In the genomic region with DNA sequence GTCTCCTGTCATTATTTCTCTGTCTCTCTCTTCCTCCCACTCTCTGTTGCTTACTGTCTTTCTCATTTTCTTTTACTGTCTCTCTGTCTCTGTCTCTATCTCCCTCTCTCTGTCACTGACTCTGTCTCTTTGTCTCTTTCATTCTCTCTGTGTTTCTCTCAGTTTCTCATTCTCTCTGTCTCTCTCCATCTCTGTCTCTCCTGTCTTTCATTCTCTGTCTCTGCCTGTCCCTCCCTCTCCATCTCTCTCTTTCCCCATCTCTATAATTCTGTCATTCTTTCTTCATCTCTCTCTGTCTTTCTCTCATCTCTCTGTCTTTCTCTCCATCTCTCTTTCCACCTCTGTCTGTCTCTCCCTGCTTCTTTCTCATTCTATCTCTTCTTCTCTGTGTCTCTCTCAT, we compare ENCODE assay signal across 1 cellular context.
A peak's percentile ranks its signal among the peaks of the same experiment; 100 is the strongest.
TF ChIP-seq lines count a peak whose summit lies in the region.

No MANE protein-coding gene starts in this region.

TF ChIP-seq in K562, 482 proteins besides CTCF, POLR2A, EP300 and RAD21 (continued from another document and continues in another):
- TF ChIP-seq, protein P1, sequence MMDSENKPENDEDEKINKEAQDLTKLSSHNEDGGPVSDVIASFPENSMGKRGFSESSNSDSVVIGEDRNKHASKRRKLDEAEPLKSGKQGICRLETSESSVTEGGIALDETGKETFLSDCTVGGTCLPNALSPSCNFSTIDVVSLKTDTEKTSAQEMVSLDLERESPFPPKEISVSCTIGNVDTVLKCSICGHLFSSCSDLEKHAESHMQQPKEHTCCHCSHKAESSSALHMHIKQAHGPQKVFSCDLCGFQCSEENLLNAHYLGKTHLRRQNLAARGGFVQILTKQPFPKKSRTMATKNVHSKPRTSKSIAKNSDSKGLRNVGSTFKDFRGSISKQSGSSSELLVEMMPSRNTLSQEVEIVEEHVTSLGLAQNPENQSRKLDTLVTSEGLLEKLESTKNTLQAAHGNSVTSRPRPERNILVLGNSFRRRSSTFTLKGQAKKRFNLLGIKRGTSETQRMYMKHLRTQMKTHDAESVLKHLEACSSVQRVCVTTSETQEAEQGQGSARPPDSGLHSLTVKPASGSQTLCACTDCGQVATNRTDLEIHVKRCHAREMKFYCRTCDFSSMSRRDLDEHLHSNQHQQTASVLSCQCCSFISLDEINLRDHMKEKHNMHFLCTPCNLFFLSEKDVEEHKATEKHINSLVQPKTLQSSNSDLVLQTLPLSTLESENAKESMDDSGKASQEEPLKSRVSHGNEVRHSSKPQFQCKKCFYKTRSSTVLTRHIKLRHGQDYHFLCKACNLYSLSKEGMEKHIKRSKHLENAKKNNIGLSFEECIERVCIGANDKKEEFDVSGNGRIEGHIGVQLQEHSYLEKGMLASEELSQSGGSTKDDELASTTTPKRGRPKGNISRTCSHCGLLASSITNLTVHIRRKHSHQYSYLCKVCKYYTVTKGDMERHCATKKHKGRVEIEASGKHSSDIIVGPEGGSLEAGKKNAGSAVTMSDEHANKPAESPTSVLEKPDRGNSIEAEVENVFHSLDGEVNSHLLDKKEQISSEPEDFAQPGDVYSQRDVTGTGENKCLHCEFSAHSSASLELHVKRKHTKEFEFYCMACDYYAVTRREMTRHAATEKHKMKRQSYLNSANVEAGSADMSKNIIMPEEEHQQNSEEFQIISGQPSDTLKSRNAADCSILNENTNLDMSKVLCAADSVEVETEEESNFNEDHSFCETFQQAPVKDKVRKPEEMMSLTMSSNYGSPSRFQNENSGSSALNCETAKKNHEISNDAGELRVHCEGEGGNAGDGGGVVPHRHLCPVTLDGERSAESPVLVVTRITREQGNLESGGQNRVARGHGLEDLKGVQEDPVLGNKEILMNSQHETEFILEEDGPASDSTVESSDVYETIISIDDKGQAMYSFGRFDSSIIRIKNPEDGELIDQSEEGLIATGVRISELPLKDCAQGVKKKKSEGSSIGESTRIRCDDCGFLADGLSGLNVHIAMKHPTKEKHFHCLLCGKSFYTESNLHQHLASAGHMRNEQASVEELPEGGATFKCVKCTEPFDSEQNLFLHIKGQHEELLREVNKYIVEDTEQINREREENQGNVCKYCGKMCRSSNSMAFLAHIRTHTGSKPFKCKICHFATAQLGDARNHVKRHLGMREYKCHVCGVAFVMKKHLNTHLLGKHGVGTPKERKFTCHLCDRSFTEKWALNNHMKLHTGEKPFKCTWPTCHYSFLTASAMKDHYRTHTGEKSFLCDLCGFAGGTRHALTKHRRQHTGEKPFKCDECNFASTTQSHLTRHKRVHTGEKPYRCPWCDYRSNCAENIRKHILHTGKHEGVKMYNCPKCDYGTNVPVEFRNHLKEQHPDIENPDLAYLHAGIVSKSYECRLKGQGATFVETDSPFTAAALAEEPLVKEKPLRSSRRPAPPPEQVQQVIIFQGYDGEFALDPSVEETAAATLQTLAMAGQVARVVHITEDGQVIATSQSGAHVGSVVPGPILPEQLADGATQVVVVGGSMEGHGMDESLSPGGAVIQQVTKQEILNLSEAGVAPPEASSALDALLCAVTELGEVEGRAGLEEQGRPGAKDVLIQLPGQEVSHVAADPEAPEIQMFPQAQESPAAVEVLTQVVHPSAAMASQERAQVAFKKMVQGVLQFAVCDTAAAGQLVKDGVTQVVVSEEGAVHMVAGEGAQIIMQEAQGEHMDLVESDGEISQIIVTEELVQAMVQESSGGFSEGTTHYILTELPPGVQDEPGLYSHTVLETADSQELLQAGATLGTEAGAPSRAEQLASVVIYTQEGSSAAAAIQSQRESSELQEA (IDR thresholded peaks at IDR 0.05; ENCODE audit: low read depth) = no peak; the same call in 1 of the 2 replicates
- no peak for TF ChIP-seq RBM22 (IDR thresholded peaks at IDR 0.05; ENCODE audit: low read depth, low read length, poor library complexity, severe bottlenecking)
- no peak for TF ChIP-seq ZFX (CRISPR knock-in tag; IDR thresholded peaks at IDR 0.05)
- TF ChIP-seq, protein P2, sequence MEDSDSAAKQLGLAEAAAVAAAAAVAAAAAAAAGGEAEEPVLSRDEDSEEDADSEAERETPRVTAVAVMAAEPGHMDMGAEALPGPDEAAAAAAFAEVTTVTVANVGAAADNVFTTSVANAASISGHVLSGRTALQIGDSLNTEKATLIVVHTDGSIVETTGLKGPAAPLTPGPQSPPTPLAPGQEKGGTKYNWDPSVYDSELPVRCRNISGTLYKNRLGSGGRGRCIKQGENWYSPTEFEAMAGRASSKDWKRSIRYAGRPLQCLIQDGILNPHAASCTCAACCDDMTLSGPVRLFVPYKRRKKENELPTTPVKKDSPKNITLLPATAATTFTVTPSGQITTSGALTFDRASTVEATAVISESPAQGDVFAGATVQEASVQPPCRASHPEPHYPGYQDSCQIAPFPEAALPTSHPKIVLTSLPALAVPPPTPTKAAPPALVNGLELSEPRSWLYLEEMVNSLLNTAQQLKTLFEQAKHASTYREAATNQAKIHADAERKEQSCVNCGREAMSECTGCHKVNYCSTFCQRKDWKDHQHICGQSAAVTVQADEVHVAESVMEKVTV (CRISPR knock-in tag; IDR thresholded peaks at IDR 0.05) = no peak
- TF ChIP-seq, protein P3, sequence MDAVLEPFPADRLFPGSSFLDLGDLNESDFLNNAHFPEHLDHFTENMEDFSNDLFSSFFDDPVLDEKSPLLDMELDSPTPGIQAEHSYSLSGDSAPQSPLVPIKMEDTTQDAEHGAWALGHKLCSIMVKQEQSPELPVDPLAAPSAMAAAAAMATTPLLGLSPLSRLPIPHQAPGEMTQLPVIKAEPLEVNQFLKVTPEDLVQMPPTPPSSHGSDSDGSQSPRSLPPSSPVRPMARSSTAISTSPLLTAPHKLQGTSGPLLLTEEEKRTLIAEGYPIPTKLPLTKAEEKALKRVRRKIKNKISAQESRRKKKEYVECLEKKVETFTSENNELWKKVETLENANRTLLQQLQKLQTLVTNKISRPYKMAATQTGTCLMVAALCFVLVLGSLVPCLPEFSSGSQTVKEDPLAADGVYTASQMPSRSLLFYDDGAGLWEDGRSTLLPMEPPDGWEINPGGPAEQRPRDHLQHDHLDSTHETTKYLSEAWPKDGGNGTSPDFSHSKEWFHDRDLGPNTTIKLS (IDR thresholded peaks at IDR 0.05; ENCODE audit: borderline replicate concordance, low read depth) = no peak
- TF ChIP-seq, protein P4, sequence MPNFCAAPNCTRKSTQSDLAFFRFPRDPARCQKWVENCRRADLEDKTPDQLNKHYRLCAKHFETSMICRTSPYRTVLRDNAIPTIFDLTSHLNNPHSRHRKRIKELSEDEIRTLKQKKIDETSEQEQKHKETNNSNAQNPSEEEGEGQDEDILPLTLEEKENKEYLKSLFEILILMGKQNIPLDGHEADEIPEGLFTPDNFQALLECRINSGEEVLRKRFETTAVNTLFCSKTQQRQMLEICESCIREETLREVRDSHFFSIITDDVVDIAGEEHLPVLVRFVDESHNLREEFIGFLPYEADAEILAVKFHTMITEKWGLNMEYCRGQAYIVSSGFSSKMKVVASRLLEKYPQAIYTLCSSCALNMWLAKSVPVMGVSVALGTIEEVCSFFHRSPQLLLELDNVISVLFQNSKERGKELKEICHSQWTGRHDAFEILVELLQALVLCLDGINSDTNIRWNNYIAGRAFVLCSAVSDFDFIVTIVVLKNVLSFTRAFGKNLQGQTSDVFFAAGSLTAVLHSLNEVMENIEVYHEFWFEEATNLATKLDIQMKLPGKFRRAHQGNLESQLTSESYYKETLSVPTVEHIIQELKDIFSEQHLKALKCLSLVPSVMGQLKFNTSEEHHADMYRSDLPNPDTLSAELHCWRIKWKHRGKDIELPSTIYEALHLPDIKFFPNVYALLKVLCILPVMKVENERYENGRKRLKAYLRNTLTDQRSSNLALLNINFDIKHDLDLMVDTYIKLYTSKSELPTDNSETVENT (CRISPR knock-in tag; IDR thresholded peaks at IDR 0.05) = no peak
- TF ChIP-seq, protein P5, sequence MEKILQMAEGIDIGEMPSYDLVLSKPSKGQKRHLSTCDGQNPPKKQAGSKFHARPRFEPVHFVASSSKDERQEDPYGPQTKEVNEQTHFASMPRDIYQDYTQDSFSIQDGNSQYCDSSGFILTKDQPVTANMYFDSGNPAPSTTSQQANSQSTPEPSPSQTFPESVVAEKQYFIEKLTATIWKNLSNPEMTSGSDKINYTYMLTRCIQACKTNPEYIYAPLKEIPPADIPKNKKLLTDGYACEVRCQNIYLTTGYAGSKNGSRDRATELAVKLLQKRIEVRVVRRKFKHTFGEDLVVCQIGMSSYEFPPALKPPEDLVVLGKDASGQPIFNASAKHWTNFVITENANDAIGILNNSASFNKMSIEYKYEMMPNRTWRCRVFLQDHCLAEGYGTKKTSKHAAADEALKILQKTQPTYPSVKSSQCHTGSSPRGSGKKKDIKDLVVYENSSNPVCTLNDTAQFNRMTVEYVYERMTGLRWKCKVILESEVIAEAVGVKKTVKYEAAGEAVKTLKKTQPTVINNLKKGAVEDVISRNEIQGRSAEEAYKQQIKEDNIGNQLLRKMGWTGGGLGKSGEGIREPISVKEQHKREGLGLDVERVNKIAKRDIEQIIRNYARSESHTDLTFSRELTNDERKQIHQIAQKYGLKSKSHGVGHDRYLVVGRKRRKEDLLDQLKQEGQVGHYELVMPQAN (IDR thresholded peaks at IDR 0.05; ENCODE audit: borderline replicate concordance) = peak; percentile 57; the same call in 1 of the 2 replicates
- TF ChIP-seq CBFA2T3 (IDR thresholded peaks at IDR 0.05) = no peak
- TF ChIP-seq NFATC3 (IDR thresholded peaks at IDR 0.05) = no peak
- no peak for TF ChIP-seq PHB (CRISPR knock-in tag; IDR thresholded peaks at IDR 0.05)
- no peak for TF ChIP-seq NUFIP1 (IDR thresholded peaks at IDR 0.05; ENCODE audit: partially characterized antibody)
- TF ChIP-seq ELF4 (CRISPR knock-in tag; IDR thresholded peaks at IDR 0.05) = peak; percentile 93
- TF ChIP-seq CHCHD3 (CRISPR knock-in tag; IDR thresholded peaks at IDR 0.05) = no peak
- 0 out of 4 replicates have a peak, but pooled peaks of 1 of the 2 experiments have one; percentile 59 for TF ChIP-seq ARNT (IDR thresholded peaks at IDR 0.05)
- TF ChIP-seq, protein P6, sequence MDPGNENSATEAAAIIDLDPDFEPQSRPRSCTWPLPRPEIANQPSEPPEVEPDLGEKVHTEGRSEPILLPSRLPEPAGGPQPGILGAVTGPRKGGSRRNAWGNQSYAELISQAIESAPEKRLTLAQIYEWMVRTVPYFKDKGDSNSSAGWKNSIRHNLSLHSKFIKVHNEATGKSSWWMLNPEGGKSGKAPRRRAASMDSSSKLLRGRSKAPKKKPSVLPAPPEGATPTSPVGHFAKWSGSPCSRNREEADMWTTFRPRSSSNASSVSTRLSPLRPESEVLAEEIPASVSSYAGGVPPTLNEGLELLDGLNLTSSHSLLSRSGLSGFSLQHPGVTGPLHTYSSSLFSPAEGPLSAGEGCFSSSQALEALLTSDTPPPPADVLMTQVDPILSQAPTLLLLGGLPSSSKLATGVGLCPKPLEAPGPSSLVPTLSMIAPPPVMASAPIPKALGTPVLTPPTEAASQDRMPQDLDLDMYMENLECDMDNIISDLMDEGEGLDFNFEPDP (CRISPR knock-in tag; IDR thresholded peaks at IDR 0.05) = no peak
- no peak for TF ChIP-seq ZNF224 (CRISPR knock-in tag; IDR thresholded peaks at IDR 0.05)
- no peak for TF ChIP-seq NFYB (IDR thresholded peaks at IDR 0.05; ENCODE audit: extremely low read depth, insufficient read length)
- TF ChIP-seq SREBF2 (CRISPR knock-in tag; IDR thresholded peaks at IDR 0.05) = no peak
- TF ChIP-seq, protein P7, sequence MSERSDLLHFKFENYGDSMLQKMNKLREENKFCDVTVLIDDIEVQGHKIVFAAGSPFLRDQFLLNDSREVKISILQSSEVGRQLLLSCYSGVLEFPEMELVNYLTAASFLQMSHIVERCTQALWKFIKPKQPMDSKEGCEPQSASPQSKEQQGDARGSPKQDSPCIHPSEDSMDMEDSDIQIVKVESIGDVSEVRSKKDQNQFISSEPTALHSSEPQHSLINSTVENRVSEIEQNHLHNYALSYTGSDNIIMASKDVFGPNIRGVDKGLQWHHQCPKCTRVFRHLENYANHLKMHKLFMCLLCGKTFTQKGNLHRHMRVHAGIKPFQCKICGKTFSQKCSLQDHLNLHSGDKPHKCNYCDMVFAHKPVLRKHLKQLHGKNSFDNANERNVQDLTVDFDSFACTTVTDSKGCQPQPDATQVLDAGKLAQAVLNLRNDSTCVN (CRISPR knock-in tag; IDR thresholded peaks at IDR 0.05) = peak; percentile 93
- TF ChIP-seq MEF2D (tag; conservative IDR thresholded peaks at IDR 0.05; ENCODE audit: low read depth) = no peak
- no peak for TF ChIP-seq SETDB1 (IDR thresholded peaks at IDR 0.05; ENCODE audit: low read length)
- TF ChIP-seq PHF21A (IDR thresholded peaks at IDR 0.05; ENCODE audit: borderline replicate concordance, low read depth) = no peak
- no peak for TF ChIP-seq ZNF699 (CRISPR knock-in tag; IDR thresholded peaks at IDR 0.05; ENCODE audit: insufficient replicate concordance)
- TF ChIP-seq, protein P8, sequence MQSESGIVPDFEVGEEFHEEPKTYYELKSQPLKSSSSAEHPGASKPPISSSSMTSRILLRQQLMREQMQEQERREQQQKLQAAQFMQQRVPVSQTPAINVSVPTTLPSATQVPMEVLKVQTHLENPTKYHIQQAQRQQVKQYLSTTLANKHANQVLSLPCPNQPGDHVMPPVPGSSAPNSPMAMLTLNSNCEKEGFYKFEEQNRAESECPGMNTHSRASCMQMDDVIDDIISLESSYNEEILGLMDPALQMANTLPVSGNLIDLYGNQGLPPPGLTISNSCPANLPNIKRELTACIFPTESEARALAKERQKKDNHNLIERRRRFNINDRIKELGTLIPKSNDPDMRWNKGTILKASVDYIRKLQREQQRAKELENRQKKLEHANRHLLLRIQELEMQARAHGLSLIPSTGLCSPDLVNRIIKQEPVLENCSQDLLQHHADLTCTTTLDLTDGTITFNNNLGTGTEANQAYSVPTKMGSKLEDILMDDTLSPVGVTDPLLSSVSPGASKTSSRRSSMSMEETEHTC (IDR thresholded peaks at IDR 0.05) = no peak
- no peak for TF ChIP-seq ZNF77 (CRISPR knock-in tag; IDR thresholded peaks at IDR 0.05)
- TF ChIP-seq PTBP1 (IDR thresholded peaks at IDR 0.05; ENCODE audit: low read depth, low read length) = no peak
- no peak for TF ChIP-seq KLF13 (tag; IDR thresholded peaks at IDR 0.05; ENCODE audit: borderline replicate concordance, low read depth)
- TF ChIP-seq, protein P9, sequence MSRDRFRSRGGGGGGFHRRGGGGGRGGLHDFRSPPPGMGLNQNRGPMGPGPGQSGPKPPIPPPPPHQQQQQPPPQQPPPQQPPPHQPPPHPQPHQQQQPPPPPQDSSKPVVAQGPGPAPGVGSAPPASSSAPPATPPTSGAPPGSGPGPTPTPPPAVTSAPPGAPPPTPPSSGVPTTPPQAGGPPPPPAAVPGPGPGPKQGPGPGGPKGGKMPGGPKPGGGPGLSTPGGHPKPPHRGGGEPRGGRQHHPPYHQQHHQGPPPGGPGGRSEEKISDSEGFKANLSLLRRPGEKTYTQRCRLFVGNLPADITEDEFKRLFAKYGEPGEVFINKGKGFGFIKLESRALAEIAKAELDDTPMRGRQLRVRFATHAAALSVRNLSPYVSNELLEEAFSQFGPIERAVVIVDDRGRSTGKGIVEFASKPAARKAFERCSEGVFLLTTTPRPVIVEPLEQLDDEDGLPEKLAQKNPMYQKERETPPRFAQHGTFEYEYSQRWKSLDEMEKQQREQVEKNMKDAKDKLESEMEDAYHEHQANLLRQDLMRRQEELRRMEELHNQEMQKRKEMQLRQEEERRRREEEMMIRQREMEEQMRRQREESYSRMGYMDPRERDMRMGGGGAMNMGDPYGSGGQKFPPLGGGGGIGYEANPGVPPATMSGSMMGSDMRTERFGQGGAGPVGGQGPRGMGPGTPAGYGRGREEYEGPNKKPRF (IDR thresholded peaks at IDR 0.05; ENCODE audit: low read depth, low read length) = no peak
- TF ChIP-seq MECOM (CRISPR knock-in tag; IDR thresholded peaks at IDR 0.05) = no peak
- TF ChIP-seq MTA2 (IDR thresholded peaks at IDR 0.05; ENCODE audit: low read depth) = 0 out of 2 replicates have a peak, but pooled peaks have one; percentile 40
- no peak for TF ChIP-seq ERF (CRISPR knock-in tag; IDR thresholded peaks at IDR 0.05)
